ENCODE assay signal across 10 cellular contexts in the genomic region with DNA sequence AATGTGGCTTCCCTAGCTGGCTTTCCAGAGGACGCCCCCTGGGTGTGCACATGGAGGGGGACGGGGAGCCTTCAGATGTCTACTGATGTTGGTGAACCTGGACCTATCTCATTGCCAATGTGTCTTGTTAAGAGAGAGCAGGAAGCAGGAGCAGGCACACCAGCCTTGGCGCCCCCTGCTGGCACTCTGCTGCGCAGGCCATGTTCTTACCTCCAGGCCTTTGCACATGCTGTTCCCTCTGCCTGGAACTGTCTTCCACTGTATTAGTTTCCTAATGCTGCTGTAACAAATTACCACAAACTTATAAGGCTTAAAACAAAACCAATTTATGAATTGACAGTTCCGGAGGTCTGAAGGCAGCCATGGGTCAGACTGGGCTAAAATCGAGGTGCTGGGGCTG. TPM values are rescaled to one million over a fixed set of nuclear protein-coding genes. Genes with fewer than 3 reads are reported as not detected.
DNase-seq lines count a peak whose midpoint lies in the region; ATAC-seq and TF ChIP-seq lines count a peak whose summit lies in the region.
"Had no signal": no experiment of that assay in that cellular context is flagged by ENCODE, and none has a peak within 500 bp of the region (broad histone marks: within the 10 kb centered on the region; RNA-seq: fewer than 3 reads in every experiment).

No MANE protein-coding gene starts in this region.

- H3K9me3 ChIP-seq in heart left ventricle: peaks cover 0 to 3% (median 0%) of the 10 kb centered on the region in 12 donors
- no peaks in the 10 kb centered on the region for H3K9me3 ChIP-seq in right cardiac atrium (ENCODE audit: control insufficient read depth, low read length)
- H3K9me3 ChIP-seq in RWPE2 (ENCODE audit: severe bottlenecking): no peaks in the 10 kb centered on the region

- H3K27me3 ChIP-seq in heart left ventricle (no peaks in the 10 kb centered on the region), right cardiac atrium (ENCODE audit: control insufficient read depth, insufficient read depth) (no peaks in the 10 kb centered on the region), RWPE2 (ENCODE audit: insufficient read depth, poor library complexity, severe bottlenecking) (no peaks in the 10 kb centered on the region)

- no peak for TF ChIP-seq POLR2A in heart left ventricle (IDR thresholded peaks at IDR 0.05)

- H3K36me3 ChIP-seq in heart left ventricle: no peaks in the 10 kb centered on the region
- H3K36me3 ChIP-seq in RWPE2 (ENCODE audit: low read depth): no peaks in the 10 kb centered on the region

- 91 to 98% (median 95%) methylated on average over 6 of the region's 6 CpGs for WGBS in heart left ventricle, 4 donors
- WGBS in right cardiac atrium: 93% methylated on average over 6 of the region's 6 CpGs

- intact Hi-C loops in heart left ventricle (cut with DNase I): no loop called here
- intact Hi-C loops in right cardiac atrium (cut with DNase I): loop anchor here in 1 of 4 donors (10.0 kb wide), 1 partner anchor 1060 kb away; no protein-coding TSS in a partner anchor
- intact Hi-C loops in posterior vena cava (cut with DNase I): no loop called here

- H3K4me3 ChIP-seq in heart left ventricle: no peak overlapping the region
- H3K4me3 ChIP-seq in right cardiac atrium (ENCODE audit: low read length): no peak overlapping the region
- no peak overlapping the region for H3K4me3 ChIP-seq in RWPE2 (ENCODE audit: severe bottlenecking)
- H3K4me3 ChIP-seq in fibroblast of mammary gland (ENCODE audit: control insufficient read depth, low read depth, low read length): no peak overlapping the region

- TF ChIP-seq CTCF in heart left ventricle (IDR thresholded peaks at IDR 0.05): peak in 8 of 12 donors; percentile 13 to 42 (median 26)
- peak; percentile 33 for TF ChIP-seq CTCF in RWPE2 (IDR thresholded peaks at IDR 0.05; ENCODE audit: poor library complexity, severe bottlenecking)
- peak; percentile 40 for TF ChIP-seq CTCF in fibroblast of mammary gland (conservative IDR thresholded peaks at IDR 0.05; ENCODE audit: control insufficient read depth, insufficient read depth, low read depth, low read length)

- DNase-seq in heart left ventricle (no peak), right cardiac atrium (no peak), RWPE2 (ENCODE audit: low spot score) (no peak), fibroblast of mammary gland (ENCODE audit: low read depth) (peak; percentile 15), SKM-1 treated with dmso at 0.1 percent for 144 hours (lab: John Stamatoyannopoulos, UW; ENCODE audit: unreplicated experiment) (no peak), epidermal melanocyte (ENCODE audit: insufficient read length, low spot score) (no peak), posterior vena cava (ENCODE audit: low spot score) (no peak)
- DNase-seq: activated CD8-positive, alpha-beta memory T cell treated with anti-CD3 and anti-CD28 coated beads, Interleukin-2, amount 10 ng/mL, durations not matched to agents 7 days and 5 days; stimulated activated naive CD4-positive, alpha-beta T cell had no signal

- peaks cover 0 to 7% (median 0%) of the 10 kb centered on the region in 12 donors for H3K4me1 ChIP-seq in heart left ventricle
- H3K4me1 ChIP-seq in right cardiac atrium (ENCODE audit: control insufficient read depth, insufficient read depth, low read length): no peaks in the 10 kb centered on the region
- H3K4me1 ChIP-seq in RWPE2 (ENCODE audit: insufficient read depth, poor library complexity, severe bottlenecking): no peaks in the 10 kb centered on the region

- no peak for ATAC-seq in heart left ventricle
- no peak for ATAC-seq in right cardiac atrium
- no peak for ATAC-seq in RWPE2 (ENCODE audit: low read depth)
- ATAC-seq in GM19035 (IDR thresholded peaks at IDR 0.05; ENCODE audit: unreplicated experiment): no peak
- ATAC-seq: activated CD8-positive, alpha-beta memory T cell treated with anti-CD3 and anti-CD28 coated beads, Interleukin-2, amount 10 ng/mL, durations not matched to agents 7 days and 5 days had no signal

- H3K27ac ChIP-seq in heart left ventricle: no peak overlapping the region
- H3K27ac ChIP-seq in right cardiac atrium (ENCODE audit: low read length): no peak overlapping the region
- H3K27ac ChIP-seq in RWPE2 (ENCODE audit: poor library complexity, severe bottlenecking): no peak overlapping the region

RNA-seq across cellular contexts. Expression of gene MN1, which starts 23.6 kb away (rescaled TPM):
- total RNA-seq in heart left ventricle (10 to 100 TPM in 1 of 9 donors, 1 to 10 TPM in 8; 4.2 to 10.3 (median 5.5) TPM), right cardiac atrium (10 to 100 TPM in 3 of 4 donors, 1 to 10 TPM in 1; 9.6 to 12.2 (median 10.1) TPM), posterior vena cava (10 to 100 TPM; 22.9 to 41.8 TPM)
- polyA plus RNA-seq in heart left ventricle (1 to 10 TPM; 1.7 to 3.9 TPM), right cardiac atrium (3.8 TPM)
